ENCODE assay signal across 11 cellular contexts in genomic region chr3:73449774-73450173, GRCh38.
A peak's percentile ranks its signal among the peaks of the same experiment; 100 is the strongest.
DNase-seq lines count a peak whose midpoint lies in the region; ATAC-seq lines count a peak whose summit lies in the region.
"Had no signal": no experiment of that assay in that cellular context is flagged by ENCODE, and none has a peak within 500 bp of the region (broad histone marks: within the 10 kb centered on the region; RNA-seq: fewer than 3 reads in every experiment).

No MANE protein-coding gene starts in this region.

- no peaks in the 10 kb centered on the region for H3K27me3 Mint-ChIP-seq in activated T-helper 17 cell treated with anti-CD3 and anti-CD28 coated beads, Interleukin-2, amount 50 U/mL, for 72 hours
- H3K27me3 Mint-ChIP-seq: stimulated activated memory B cell treated with anti-CD40 and anti-IgM and Interleukin-4, amounts not matched to agents 10 μg/mL and 1 μg/mL and 100 μg/mL, for 72 hours had no signal

- no peaks in the 10 kb centered on the region for H3K36me3 Mint-ChIP-seq in activated T-helper 17 cell treated with anti-CD3 and anti-CD28 coated beads, Interleukin-2, amount 50 U/mL, for 72 hours (ENCODE audit: low read depth)
- H3K36me3 Mint-ChIP-seq: stimulated activated memory B cell treated with anti-CD40 and anti-IgM and Interleukin-4, amounts not matched to agents 10 μg/mL and 1 μg/mL and 100 μg/mL, for 72 hours had no signal

- peak; percentile 6 for DNase-seq in MV-4-11 (lab: John Stamatoyannopoulos, UW)
- DNase-seq in SW480 (ENCODE audit: low spot score): no peak
- DNase-seq in islet precursor cell: no peak
- DNase-seq in amniotic stem cell (lab: John Stamatoyannopoulos, UW): no peak
- DNase-seq: cortex of kidney, T1000 had no signal

- no peaks in the 10 kb centered on the region for H3K4me1 Mint-ChIP-seq in activated T-helper 17 cell treated with anti-CD3 and anti-CD28 coated beads, Interleukin-2, amount 50 U/mL, for 72 hours

- no peaks in the 10 kb centered on the region for H3K9me3 Mint-ChIP-seq in activated T-helper 17 cell treated with anti-CD3 and anti-CD28 coated beads, Interleukin-2, amount 50 U/mL, for 72 hours
- H3K9me3 Mint-ChIP-seq: stimulated activated memory B cell treated with anti-CD40 and anti-IgM and Interleukin-4, amounts not matched to agents 10 μg/mL and 1 μg/mL and 100 μg/mL, for 72 hours had no signal

- no peak overlapping the region for H3K27ac Mint-ChIP-seq in activated T-helper 17 cell treated with anti-CD3 and anti-CD28 coated beads, Interleukin-2, amount 50 U/mL, for 72 hours
- H3K27ac Mint-ChIP-seq: stimulated activated memory B cell treated with anti-CD40 and anti-IgM and Interleukin-4, amounts not matched to agents 10 μg/mL and 1 μg/mL and 100 μg/mL, for 72 hours had no signal

- no peak overlapping the region for H3K4me3 Mint-ChIP-seq in activated T-helper 17 cell treated with anti-CD3 and anti-CD28 coated beads, Interleukin-2, amount 50 U/mL, for 72 hours
- H3K4me3 Mint-ChIP-seq: stimulated activated memory B cell treated with anti-CD40 and anti-IgM and Interleukin-4, amounts not matched to agents 10 μg/mL and 1 μg/mL and 100 μg/mL, for 72 hours had no signal

- ATAC-seq in GM18508 (IDR thresholded peaks at IDR 0.05; ENCODE audit: insufficient read depth, unreplicated experiment) (peak; percentile 36), GM21360 (IDR thresholded peaks at IDR 0.05; ENCODE audit: unreplicated experiment) (peak; percentile 51), HG02973 (IDR thresholded peaks at IDR 0.05; ENCODE audit: unreplicated experiment) (peak; percentile 42)
- no peak for ATAC-seq in activated T-helper 17 cell treated with anti-CD3 and anti-CD28 coated beads, Interleukin-2, amount 50 U/mL, for 72 hours (replicated peaks)
